1 cellular context compared by ENCODE assay signal in the genomic region with DNA sequence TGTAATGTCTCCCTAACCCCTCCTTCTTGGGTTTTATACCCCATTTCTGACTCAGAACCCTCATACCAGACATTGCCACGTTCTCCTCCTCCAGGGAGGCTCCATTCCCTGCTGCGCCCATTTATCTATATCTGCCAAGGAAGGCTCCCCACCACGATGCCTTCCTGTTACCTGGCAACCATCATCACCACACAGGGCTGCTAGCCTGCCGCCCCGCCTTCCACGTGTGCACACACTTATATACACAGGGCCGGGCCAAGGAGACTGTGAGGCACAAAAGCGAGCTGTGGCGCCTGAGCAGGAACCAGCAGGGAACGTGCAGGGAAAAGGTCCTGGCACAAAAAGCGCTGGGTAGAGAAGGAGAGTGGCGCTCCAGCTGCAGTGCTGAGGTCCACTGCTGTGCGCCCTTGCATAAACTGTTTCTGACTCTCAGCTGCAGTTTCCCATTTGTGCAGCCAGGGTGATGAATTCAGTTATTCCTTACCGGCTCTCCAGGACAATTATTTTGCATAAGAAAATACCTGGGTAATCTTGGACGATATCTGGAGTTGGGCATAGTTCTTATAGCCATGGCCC.
TF ChIP-seq lines count a peak whose summit lies in the region.

No MANE protein-coding gene starts in this region.

TF ChIP-seq in H1, 55 proteins besides CTCF, POLR2A, EP300 and RAD21 (continued from another document):
- TF ChIP-seq TAF1 (IDR thresholded peaks at IDR 0.05; ENCODE audit: low read depth, low read length) = no peak
- TF ChIP-seq RXRA (IDR thresholded peaks at IDR 0.05; ENCODE audit: insufficient read depth, low read depth, low read length) = no peak
- no peak for TF ChIP-seq KDM5A (IDR thresholded peaks at IDR 0.05; ENCODE audit: low read length)
